ENCODE assay signal across 10 cellular contexts in genomic region chr13:46595136-46595917, GRCh38. TPM values are rescaled to one million over a fixed set of nuclear protein-coding genes. Genes with fewer than 3 reads are reported as not detected.
DNase-seq lines count a peak whose midpoint lies in the region; ATAC-seq and TF ChIP-seq lines count a peak whose summit lies in the region.
"Had no signal": no experiment of that assay in that cellular context is flagged by ENCODE, and none has a peak within 500 bp of the region (broad histone marks: within the 10 kb centered on the region; RNA-seq: fewer than 3 reads in every experiment).

No MANE protein-coding gene starts in this region.

- TF ChIP-seq CTCF in C4-2B (conservative IDR thresholded peaks at IDR 0.05), result no peak
- no peak for TF ChIP-seq CTCF in HEK293 (tag by site-specific recombination; IDR thresholded peaks at IDR 0.05)
- TF ChIP-seq CTCF in activated B cell treated with CpG ODN at 0.5 μM for 24 hours (IDR thresholded peaks at IDR 0.05), result no peak
- TF ChIP-seq CTCF in lower lobe of right lung (IDR thresholded peaks at IDR 0.05), result no peak
- TF ChIP-seq CTCF in endodermal cell (conservative IDR thresholded peaks at IDR 0.05), result no peak

- no peak overlapping the region for H3K9ac ChIP-seq in endodermal cell (ENCODE audit: extremely low read depth, low read length, poor library complexity, severe bottlenecking)

- H3K4me1 Mint-ChIP-seq in activated B cell treated with CpG ODN at 0.5 μM for 24 hours, result peaks cover 95% of the 10 kb centered on the region
- peaks cover 16% of the 10 kb centered on the region for H3K4me1 Mint-ChIP-seq in endodermal cell

- DNase-seq in activated B cell treated with CpG ODN at 0.5 μM for 24 hours, result no peak
- DNase-seq in lower lobe of right lung, result no peak
- no peak for DNase-seq in SW 1271 (lab: John Stamatoyannopoulos, UW)
- DNase-seq in NCI-H1417 (lab: John Stamatoyannopoulos, UW), result no peak
- DNase-seq in endodermal cell, result no peak
- no peak for DNase-seq in middle frontal gyrus (ENCODE audit: extremely low spot score, low spot score)
- DNase-seq: NCI-H510A treated with DMSO at 0.1 percent for 48 hours had no signal

- H3K27me3 Mint-ChIP-seq in activated B cell treated with CpG ODN at 0.5 μM for 24 hours (no peaks in the 10 kb centered on the region), endodermal cell (ENCODE audit: insufficient read depth) (no peaks in the 10 kb centered on the region)

- intact Hi-C loops in activated B cell treated with CpG ODN at 0.5 μM for 24 hours (cut with micrococcal nuclease) (loop anchor here (1.0 to 5.0 kb wide), 6 partner anchors 10 to 413 kb away; partner anchors contain the start of genes LCP1 and LRCH1), lower lobe of right lung (cut with DNase I) (no loop called here)

- H3K4me1 ChIP-seq in HEK293 (ENCODE audit: control insufficient read depth, insufficient read depth, low read length), result peaks cover 12% of the 10 kb centered on the region
- peaks cover 81% of the 10 kb centered on the region for H3K4me1 ChIP-seq in lower lobe of right lung
- H3K4me1 ChIP-seq in endodermal cell (ENCODE audit: control insufficient read depth, insufficient read depth, low read length), result peaks cover 3% of the 10 kb centered on the region

- H3K27me3 ChIP-seq in lower lobe of right lung (ENCODE audit: low read depth), result no peaks in the 10 kb centered on the region
- no peaks in the 10 kb centered on the region for H3K27me3 ChIP-seq in endodermal cell (ENCODE audit: control insufficient read depth, insufficient read depth, low read length, poor library complexity, severe bottlenecking)

- peak; percentile 74 for ATAC-seq in activated B cell treated with CpG ODN at 0.5 μM for 24 hours (ENCODE audit: low read depth)
- peak; percentile 52 to 65 for ATAC-seq in lower lobe of right lung

- peak overlapping the region; percentile 33; the same call in 1 of the 2 replicates for H3K27ac ChIP-seq in C4-2B
- H3K27ac ChIP-seq in HEK293 (ENCODE audit: extremely low read depth, low read depth, low read length), result no peak overlapping the region
- H3K27ac ChIP-seq in lower lobe of right lung, result peak overlapping the region; percentile 38
- no peak overlapping the region for H3K27ac ChIP-seq in endodermal cell (ENCODE audit: low read depth, low read length)

- H3K27ac Mint-ChIP-seq in activated B cell treated with CpG ODN at 0.5 μM for 24 hours (peak overlapping the region; percentile 86), endodermal cell (no peak overlapping the region)

- H3K36me3 Mint-ChIP-seq in activated B cell treated with CpG ODN at 0.5 μM for 24 hours (ENCODE audit: low read depth) (no peaks in the 10 kb centered on the region), endodermal cell (ENCODE audit: low read depth) (no peaks in the 10 kb centered on the region)

- no peaks in the 10 kb centered on the region for H3K9me3 Mint-ChIP-seq in activated B cell treated with CpG ODN at 0.5 μM for 24 hours
- no peaks in the 10 kb centered on the region for H3K9me3 Mint-ChIP-seq in endodermal cell

- POLR2A ChIA-PET in HEK293 (lab: Yijun Ruan, JAX) (interaction anchor here (0.6 kb wide), 1 partner anchor 105 kb away, joined by 3 read pairs; no protein-coding TSS in a partner anchor), activated B cell treated with CpG ODN at 0.5 μM for 24 hours (lab: Charles Lee) (interaction anchor here (0.6 to 6.4 kb wide), 14 partner anchors 9 to 205 kb away, joined by 3 to 45 read pairs (median 4); partner anchors contain the start of gene LRCH1)

- peak overlapping the region; percentile 60 for H3K4me3 Mint-ChIP-seq in activated B cell treated with CpG ODN at 0.5 μM for 24 hours
- H3K4me3 Mint-ChIP-seq in endodermal cell, result no peak overlapping the region

- H3K9me3 ChIP-seq in HEK293 (ENCODE audit: control insufficient read depth, insufficient read depth, low read depth, low read length), result no peaks in the 10 kb centered on the region
- H3K9me3 ChIP-seq in lower lobe of right lung, result no peaks in the 10 kb centered on the region
- H3K9me3 ChIP-seq in endodermal cell (ENCODE audit: control insufficient read depth, low read length), result no peaks in the 10 kb centered on the region

- H3K36me3 ChIP-seq in HEK293 (ENCODE audit: control insufficient read depth in 2 of 2, insufficient read depth in 1 of 2, low read length in 2 of 2) (no peaks in the 10 kb centered on the region), lower lobe of right lung (no peaks in the 10 kb centered on the region), endodermal cell (ENCODE audit: control insufficient read depth, insufficient read depth, low read length) (no peaks in the 10 kb centered on the region)

- WGBS in endodermal cell (ENCODE audit: insufficient coverage in 1 of 2, insufficient read length in 1 of 2), 2 experiments, result 83 to 96% methylated on average over 5 to 6 of the region's 6 CpGs

- no peak overlapping the region for H3K4me3 ChIP-seq in HEK293 (ENCODE audit: low read depth, low read length)
- H3K4me3 ChIP-seq in lower lobe of right lung, result no peak overlapping the region
- no peak overlapping the region for H3K4me3 ChIP-seq in endodermal cell (ENCODE audit: low read length)
- H3K4me3 ChIP-seq: coronary artery had no signal

- CTCF ChIA-PET in HEK293 (lab: Yijun Ruan, JAX), result interaction anchor here (0.6 to 1.0 kb wide), 3 partner anchors 15 to 134 kb away, joined by 3 read pairs; no protein-coding TSS in a partner anchor
- CTCF ChIA-PET in activated B cell treated with CpG ODN at 0.5 μM for 24 hours (lab: Charles Lee), result interaction anchor here (0.9 to 4.4 kb wide), 5 partner anchors 9 to 43 kb away, joined by 3 to 23 read pairs (median 3); partner anchors contain the start of gene LRCH1

TF ChIP-seq in HEK293, 187 proteins besides CTCF, POLR2A, EP300 and RAD21 (continues in another document):
- TF ChIP-seq ZSCAN16 (tag by site-specific recombination; IDR thresholded peaks at IDR 0.05) (no peak), ZNF76 (tag by site-specific recombination; IDR thresholded peaks at IDR 0.05; ENCODE audit: borderline replicate concordance, low read depth) (no peak), ZNF529 (tag by site-specific recombination; IDR thresholded peaks at IDR 0.05; ENCODE audit: insufficient replicate concordance) (no peak), FEZF1 (tag by site-specific recombination; IDR thresholded peaks at IDR 0.05) (peak; percentile 33), IKZF3 (tag by site-specific recombination; IDR thresholded peaks at IDR 0.05) (0 out of 2 replicates have a peak, but pooled peaks have one; percentile 30), SP3 (tag by site-specific recombination; IDR thresholded peaks at IDR 0.05) (no peak), KLF9 (tag by site-specific recombination; IDR thresholded peaks at IDR 0.05; ENCODE audit: low read depth) (no peak), ZNF26 (tag by site-specific recombination; IDR thresholded peaks at IDR 0.05) (no peak), ZFP69B (tag by site-specific recombination; IDR thresholded peaks at IDR 0.05) (no peak), ZBTB11 (tag by site-specific recombination; conservative IDR thresholded peaks at IDR 0.05; ENCODE audit: low read depth) (no peak), ZNF843 (tag by site-specific recombination; IDR thresholded peaks at IDR 0.05) (no peak), YY1 (tag by site-specific recombination; IDR thresholded peaks at IDR 0.05) (no peak), ZNF488 (tag by site-specific recombination; IDR thresholded peaks at IDR 0.05) (no peak)

RNA-seq across cellular contexts. Expression of gene LRCH1, which starts 42.4 kb away (rescaled TPM):
- 44.0 and 46.3 TPM in 2 replicates for total RNA-seq in activated B cell treated with CpG ODN at 0.5 μM for 24 hours
- 25.9 TPM for total RNA-seq in lower lobe of right lung
- 10 to 100 TPM in 1 of 2 donors, 1 to 10 TPM in 1; 8.1 to 11.8 TPM for total RNA-seq in endodermal cell
- 10.0 TPM for polyA plus RNA-seq in endodermal cell (2013, experiment 1 of 2)
- polyA plus RNA-seq in endodermal cell (2013, experiment 2 of 2), result 10.1 TPM

Comparison
In these comparisons a context has a peak if more than half of its experiments do, and no peak if none do; other contexts are left out.
1. H3K27ac ChIP-seq: peak in C4-2B (single experiment) and lower lobe of right lung (single experiment); none in HEK293 (single experiment) and endodermal cell (single experiment).